Comparison of ENCODE assay signal across 33 cellular contexts in genomic region chr7:45176886-45177731, GRCh38. TPM values are rescaled to one million over a fixed set of nuclear protein-coding genes. Genes with fewer than 3 reads are reported as not detected.
DNase-seq lines count a peak whose midpoint lies in the region; ATAC-seq and TF ChIP-seq lines count a peak whose summit lies in the region.
"Had no signal": no experiment of that assay in that cellular context is flagged by ENCODE, and none has a peak within 500 bp of the region (broad histone marks: within the 10 kb centered on the region; RNA-seq: fewer than 3 reads in every experiment).

No MANE protein-coding gene starts in this region.

- peaks cover 17% of the 10 kb centered on the region for H3K27me3 Mint-ChIP-seq in activated T-helper 17 cell treated with anti-CD3 and anti-CD28 coated beads, Interleukin-2, amount 50 U/mL, for 72 hours

- H3K4me3 ChIP-seq in H7 (ENCODE audit: insufficient read depth, low read depth, low read length): no peak overlapping the region
- H3K4me3 ChIP-seq in spleen: no peak overlapping the region
- H3K4me3 ChIP-seq in mucosa of descending colon: no peak overlapping the region
- H3K4me3 ChIP-seq: A549, colonic mucosa, left lung, psoas muscle had no signal

- H3K4me3 Mint-ChIP-seq in activated T-helper 17 cell treated with anti-CD3 and anti-CD28 coated beads, Interleukin-2, amount 50 U/mL, for 72 hours: no peak overlapping the region
- H3K4me3 Mint-ChIP-seq: CD4-positive, CD25-positive, alpha-beta regulatory T cell; effector memory CD8-positive, alpha-beta T cell; naive thymus-derived CD8-positive, alpha-beta T cell; stimulated activated effector memory CD8-positive, alpha-beta T cell treated with anti-CD3 and anti-CD28 coated beads, Interleukin-12 subunit alpha, Interleukin-12 subunit beta, amount 100 ng/mL, for 72 hours; T-helper 2 cell treated with Interferon-gamma antibody and Interleukin-4, amounts not matched to agents 5 μg/mL and 100 μg/mL, for 36 hours; type B pancreatic cell had no signal

- no peaks in the 10 kb centered on the region for H3K36me3 Mint-ChIP-seq in activated T-helper 17 cell treated with anti-CD3 and anti-CD28 coated beads, Interleukin-2, amount 50 U/mL, for 72 hours (ENCODE audit: low read depth)
- H3K36me3 Mint-ChIP-seq: activated naive CD4-positive, alpha-beta T cell treated with anti-CD3 and anti-CD28 coated beads, Interleukin-2, amount 50 U/mL, for 72 hours; CD4-positive, CD25-positive, alpha-beta regulatory T cell; naive thymus-derived CD8-positive, alpha-beta T cell; stimulated activated effector memory CD8-positive, alpha-beta T cell treated with anti-CD3 and anti-CD28 coated beads, Interleukin-12 subunit alpha, Interleukin-12 subunit beta, amount 100 ng/mL, for 72 hours; type B pancreatic cell had no signal

- H3K27ac ChIP-seq in spleen: no peak overlapping the region
- H3K27ac ChIP-seq: A549, colonic mucosa, left lung, psoas muscle had no signal

- no peaks in the 10 kb centered on the region for H3K4me1 ChIP-seq in spleen
- H3K4me1 ChIP-seq in mucosa of descending colon (ENCODE audit: low read depth): no peaks in the 10 kb centered on the region
- H3K4me1 ChIP-seq: A549, colonic mucosa, psoas muscle had no signal

- H3K9me3 Mint-ChIP-seq in activated T-helper 17 cell treated with anti-CD3 and anti-CD28 coated beads, Interleukin-2, amount 50 U/mL, for 72 hours: no peaks in the 10 kb centered on the region
- H3K9me3 Mint-ChIP-seq: activated naive CD4-positive, alpha-beta T cell treated with anti-CD3 and anti-CD28 coated beads, Interleukin-2, amount 50 U/mL, for 72 hours; CD4-positive, CD25-positive, alpha-beta regulatory T cell; effector memory CD8-positive, alpha-beta T cell; naive thymus-derived CD8-positive, alpha-beta T cell; stimulated activated effector memory CD8-positive, alpha-beta T cell treated with anti-CD3 and anti-CD28 coated beads, Interleukin-12 subunit alpha, Interleukin-12 subunit beta, amount 100 ng/mL, for 72 hours; T-helper 2 cell treated with Interferon-gamma antibody and Interleukin-4, amounts not matched to agents 5 μg/mL and 100 μg/mL, for 36 hours; type B pancreatic cell had no signal

- H3K9me3 ChIP-seq in spleen (no peaks in the 10 kb centered on the region), mucosa of descending colon (no peaks in the 10 kb centered on the region)
- H3K9me3 ChIP-seq: A549, colonic mucosa, left lung, psoas muscle had no signal

- no peak for ATAC-seq in left ventricle myocardium superior
- no peak for ATAC-seq in mucosa of descending colon
- ATAC-seq in activated T-helper 17 cell treated with anti-CD3 and anti-CD28 coated beads, Interleukin-2, amount 50 U/mL, for 72 hours (replicated peaks): no peak
- ATAC-seq: effector memory CD8-positive, alpha-beta T cell; left lung; naive thymus-derived CD8-positive, alpha-beta T cell; psoas muscle; stimulated activated effector memory CD8-positive, alpha-beta T cell treated with anti-CD3 and anti-CD28 coated beads, Interleukin-12 subunit alpha, Interleukin-12 subunit beta, amount 100 ng/mL, for 72 hours had no signal

- H3K27ac Mint-ChIP-seq in activated T-helper 17 cell treated with anti-CD3 and anti-CD28 coated beads, Interleukin-2, amount 50 U/mL, for 72 hours: no peak overlapping the region
- H3K27ac Mint-ChIP-seq: activated naive CD4-positive, alpha-beta T cell treated with anti-CD3 and anti-CD28 coated beads, Interleukin-2, amount 50 U/mL, for 72 hours; CD4-positive, CD25-positive, alpha-beta regulatory T cell; effector memory CD8-positive, alpha-beta T cell; stimulated activated effector memory CD8-positive, alpha-beta T cell treated with anti-CD3 and anti-CD28 coated beads, Interleukin-12 subunit alpha, Interleukin-12 subunit beta, amount 100 ng/mL, for 72 hours; T-helper 2 cell treated with Interferon-gamma antibody and Interleukin-4, amounts not matched to agents 5 μg/mL and 100 μg/mL, for 36 hours; type B pancreatic cell had no signal

- 79 to 90% (median 81%) methylated on average over 17 to 19 of the region's 19 CpGs for WGBS in spleen, 5 donors

- H3K36me3 ChIP-seq in H7 (replicated peaks; ENCODE audit: control insufficient read depth, insufficient read depth, low read length) (no peaks in the 10 kb centered on the region), spleen (no peaks in the 10 kb centered on the region), mucosa of descending colon (ENCODE audit: low read depth) (no peaks in the 10 kb centered on the region)
- H3K36me3 ChIP-seq: colonic mucosa, left lung had no signal

- peak; percentile 58 for DNase-seq in activated effector memory CD4-positive, alpha-beta T cell treated with anti-CD3 and anti-CD28 coated beads, Interleukin-2, amount 50 U/mL, for 16 hours
- no peak for DNase-seq in activated effector memory CD4-positive, alpha-beta T cell treated with Interleukin-2 at 50 U/mL for 16 hours
- DNase-seq in H7 (peak; percentile 39), left ventricle myocardium superior (peak; percentile 21), spleen (peak; percentile 63), mucosa of descending colon (no peak), NCI-H526 (lab: John Stamatoyannopoulos, UW) (no peak)
- DNase-seq: anterior cingulate cortex; CD4-positive, CD25-positive, alpha-beta regulatory T cell; colonic mucosa; effector memory CD8-positive, alpha-beta T cell; HCEC 1CT; Karpas-422; midbrain; naive thymus-derived CD8-positive, alpha-beta T cell; NCI-H1417; NCI-H2029; NCI-H526 treated with DMSO at 0.1 percent for 48 hours; nucleus accumbens; PC-3; SHP77 treated with DMSO at 0.1 percent for 48 hours; substantia nigra had no signal

- TF ChIP-seq POLR2A in spleen (IDR thresholded peaks at IDR 0.05): no peak

- intact Hi-C loops in left ventricle myocardium superior (cut with micrococcal nuclease) (no loop called here), spleen (cut with DNase I; ENCODE audit: low total_unique reads) (no loop called here), mucosa of descending colon (cut with DNase I, micrococcal nuclease) (no loop called here)

- H3K4me1 Mint-ChIP-seq in activated T-helper 17 cell treated with anti-CD3 and anti-CD28 coated beads, Interleukin-2, amount 50 U/mL, for 72 hours: no peaks in the 10 kb centered on the region
- H3K4me1 Mint-ChIP-seq: CD4-positive, CD25-positive, alpha-beta regulatory T cell; stimulated activated effector memory CD8-positive, alpha-beta T cell treated with anti-CD3 and anti-CD28 coated beads, Interleukin-12 subunit alpha, Interleukin-12 subunit beta, amount 100 ng/mL, for 72 hours had no signal

- TF ChIP-seq CTCF in spleen (IDR thresholded peaks at IDR 0.05 in 8 of 11, conservative IDR thresholded peaks at IDR 0.05 in 3 of 11) (no peak), mucosa of descending colon (IDR thresholded peaks at IDR 0.05) (no peak)

- H3K27me3 ChIP-seq in H7 (ENCODE audit: control insufficient read depth, insufficient read depth, low read length) (no peaks in the 10 kb centered on the region), spleen (replicated peaks in 1 of 7) (peaks cover 0 to 15% (median 0%) of the 10 kb centered on the region in 7 donors)
- H3K27me3 ChIP-seq: colonic mucosa, left lung had no signal

RNA-seq across cellular contexts. Expression of gene RAMP3, which starts 19.5 kb away (rescaled TPM):
- 0.11 and 0.31 TPM in 2 replicates for total RNA-seq in H7 (2014; rRNA removed; shearing (Covaris generic))
- total RNA-seq in left ventricle myocardium superior (36.0 TPM), spleen (10 to 100 TPM in 5 of 7 donors, 1 to 10 TPM in 2; 6.3 to 27.8 (median 11.8) TPM), mucosa of descending colon (10 to 100 TPM in 1 of 3 donors, 1 to 10 TPM in 2; 5.4 to 13.5 (median 9.0) TPM)
- 10 to 100 TPM; 14.2 to 21.6 (median 18.9) TPM for polyA plus RNA-seq in spleen
- not detected for total RNA-seq in activated T-helper 17 cell treated with anti-CD3 and anti-CD28 coated beads, Interleukin-2, amount 50 U/mL, for 72 hours
- total RNA-seq: bronchial epithelial cell; CD4-positive, CD25-positive, alpha-beta regulatory T cell; Daoy; HepG2; naive thymus-derived CD8-positive, alpha-beta T cell; PC-3 had no signal
- polyA plus RNA-seq: A549; CD4-positive, CD25-positive, alpha-beta regulatory T cell; HepG2; naive thymus-derived CD8-positive, alpha-beta T cell had no signal

Comparison
In these comparisons a context has a peak if more than half of its experiments do, and no peak if none do; other contexts are left out.
1. DNase-seq: peak in activated effector memory CD4-positive, alpha-beta T cell treated with anti-CD3 and anti-CD28 coated beads, Interleukin-2, amount 50 U/mL, for 16 hours (single experiment), H7 (single experiment), left ventricle myocardium superior (single experiment) and spleen (single experiment); none in activated effector memory CD4-positive, alpha-beta T cell treated with Interleukin-2 at 50 U/mL for 16 hours (single experiment), mucosa of descending colon (0 of 3) and NCI-H526 (0 of 2).